In the genomic region with DNA sequence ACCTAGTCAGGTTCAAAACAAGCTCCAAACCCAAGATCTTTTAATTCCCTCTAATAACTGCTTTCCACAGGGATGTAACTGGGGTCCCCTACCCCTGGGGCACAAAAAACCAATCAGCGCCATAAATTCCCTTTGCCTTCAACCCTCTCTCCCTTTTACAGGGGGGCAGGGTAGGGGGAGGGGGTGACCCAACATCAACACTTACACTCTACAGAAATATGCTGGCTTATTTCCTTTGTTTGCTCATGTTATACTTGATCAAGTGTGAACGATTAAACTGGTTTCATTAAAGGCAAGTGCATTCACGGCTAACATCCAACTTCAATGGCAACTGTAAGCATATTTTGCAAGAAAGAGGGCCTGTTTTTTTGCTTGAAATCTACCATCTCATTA, we compare ENCODE assay signal across 8 cellular contexts. TPM values are rescaled to one million over a fixed set of nuclear protein-coding genes. Genes with fewer than 3 reads are reported as not detected.
A peak's percentile ranks its signal among the peaks of the same experiment; 100 is the strongest.
DNase-seq lines count a peak whose midpoint lies in the region; ATAC-seq and TF ChIP-seq lines count a peak whose summit lies in the region.

No MANE protein-coding gene starts in this region.

- H3K9me1 ChIP-seq in IMR-90 (ENCODE audit: insufficient read depth, low read length): peaks cover 14% of the 10 kb centered on the region

- H3K79me1 ChIP-seq in IMR-90 (ENCODE audit: low read depth in 1 of 2, low read length in 2 of 2): peaks cover 0 to 27% of the 10 kb centered on the region in 2 experiments; a peak in 3 of 4 replicates

- no peak for TF ChIP-seq POLR2A in IMR-90 (IDR thresholded peaks at IDR 0.05; ENCODE audit: low read depth, low read length)

- H2BK15ac ChIP-seq in IMR-90 (ENCODE audit: low read depth, low read length): no peak overlapping the region

- peak overlapping the region; percentile 88 to 97 (median 97) for H3K27ac Mint-ChIP-seq in nephron

- H3K56ac ChIP-seq in IMR-90 (ENCODE audit: extremely low read depth, insufficient read depth, low read length): peak overlapping the region; percentile 32; the same call in 1 of the 2 replicates

- DNase-seq in BE2C (no peak), IMR-90 (no peak), NCI-H2081 treated with DMSO at 0.1 percent for 48 hours (lab: John Stamatoyannopoulos, UW) (no peak), midbrain (lab: John Stamatoyannopoulos, UW) (no peak), NCI-H128 (lab: John Stamatoyannopoulos, UW; ENCODE audit: unreplicated experiment) (no peak)

- in situ Hi-C loops in IMR-90 (cut with MboI; ENCODE audit: low sequenced_read_pairs): loop anchor here (10.0 kb wide), 1 partner anchor 103 kb away; no protein-coding TSS in a partner anchor

- no TSS peak for BruUV-seq in IMR-90 (replicated peaks; lab: Mats Ljungman, UMichigan)

- no peak overlapping the region for H3K27ac ChIP-seq in IMR-90 (ENCODE audit: insufficient read depth, low read length)
- H3K27ac ChIP-seq in ectodermal cell (ENCODE audit: insufficient read depth, low read depth, low read length, poor library complexity, severe bottlenecking): no peak overlapping the region

- no peak overlapping the region for H3K4ac ChIP-seq in IMR-90 (ENCODE audit: low read depth, low read length)

- TF ChIP-seq CTCF in BE2C (IDR thresholded peaks at IDR 0.05; ENCODE audit: low read depth, low read length): no peak
- TF ChIP-seq CTCF in IMR-90 (conservative IDR thresholded peaks at IDR 0.05; ENCODE audit: low read depth, low read length): no peak
- TF ChIP-seq CTCF in nephron (IDR thresholded peaks at IDR 0.05; ENCODE audit: unreplicated experiment in 3 of 3): no peak

- peak overlapping the region; percentile 96 to 99 (median 96) for H3K4me3 Mint-ChIP-seq in nephron

- H2BK120ac ChIP-seq in IMR-90 (ENCODE audit: low read depth, low read length): no peak overlapping the region

- H2AK5ac ChIP-seq in IMR-90 (ENCODE audit: low read depth, low read length): no peak overlapping the region

- H2AK9ac ChIP-seq in IMR-90 (replicated peaks; ENCODE audit: low read depth, low read length, poor library complexity): no peak overlapping the region

- CTCF ChIA-PET in IMR-90 (lab: Yijun Ruan, JAX): no interaction called here

- peak overlapping the region; percentile 63 for H3K4me2 ChIP-seq in IMR-90 (ENCODE audit: low read depth, low read length)

- no peak overlapping the region for H2BK20ac ChIP-seq in IMR-90 (ENCODE audit: low read depth, low read length)

- no peak overlapping the region for H2AFZ ChIP-seq in IMR-90 (replicated peaks; ENCODE audit: low read length, poor library complexity)

- peak overlapping the region; percentile 74 for H3K23ac ChIP-seq in IMR-90 (ENCODE audit: low read depth, low read length)

- intact Hi-C loops in IMR-90 (cut with micrococcal nuclease): loop anchor here (5.0 kb wide), 2 partner anchors 160 to 470 kb away; no protein-coding TSS in a partner anchor

- POLR2A ChIA-PET in IMR-90 (lab: Charles Lee; ENCODE audit: unreplicated experiment): no interaction called here

- H3K9me3 Mint-ChIP-seq in nephron: no peaks in the 10 kb centered on the region

- H3K27me3 Mint-ChIP-seq in nephron (ENCODE audit: low read depth): no peaks in the 10 kb centered on the region

- H3K14ac ChIP-seq in IMR-90 (replicated peaks; ENCODE audit: low read depth, low read length): peak overlapping the region; percentile 65; the same call in 1 of the 2 replicates

- peaks cover 1% of the 10 kb centered on the region for H3K36me3 Mint-ChIP-seq in nephron (ENCODE audit: low read depth)

- peaks cover 62% of the 10 kb centered on the region for H3K4me1 Mint-ChIP-seq in nephron

- peak overlapping the region; percentile 21; the same call in 1 of the 2 replicates for H3K9ac ChIP-seq in IMR-90 (ENCODE audit: low read depth, low read length)

- no peaks in the 10 kb centered on the region for H3K9me3 ChIP-seq in BE2C
- no peaks in the 10 kb centered on the region for H3K9me3 ChIP-seq in IMR-90 (ENCODE audit: control insufficient read depth, insufficient read depth, low read length)
- H3K9me3 ChIP-seq in ectodermal cell (ENCODE audit: control insufficient read depth, low read length): no peaks in the 10 kb centered on the region

- WGBS in IMR-90 (ENCODE audit: extremely low coverage in 2 of 2, insufficient read length in 1 of 2), 2 experiments: no CpG with 5 or more reads among the region's 3 CpGs
- WGBS in ectodermal cell, 2 experiments: 10 to 12% methylated on average over 2 to 3 of the region's 3 CpGs

- H4K5ac ChIP-seq in IMR-90 (ENCODE audit: low read depth, low read length): no peak overlapping the region

- H3K4me1 ChIP-seq in BE2C: peaks cover 9% of the 10 kb centered on the region; the same call in 1 of the 2 replicates
- peaks cover 25% of the 10 kb centered on the region for H3K4me1 ChIP-seq in IMR-90 (ENCODE audit: control insufficient read depth, insufficient read depth, low read length)
- H3K4me1 ChIP-seq in ectodermal cell (ENCODE audit: control insufficient read depth, insufficient read depth, low read length): peaks cover 56% of the 10 kb centered on the region

- dilution Hi-C loops in IMR-90 (cut with HindIII; ENCODE audit: low sequenced_read_pairs, unreplicated experiment): no loop called here

- no peak for ATAC-seq in IMR-90 (ENCODE audit: low read depth)
- ATAC-seq in HG02840 (IDR thresholded peaks at IDR 0.05; ENCODE audit: low FRiP score, unreplicated experiment): no peak

- H3K36me3 ChIP-seq in BE2C (peaks cover 5% of the 10 kb centered on the region), IMR-90 (ENCODE audit: control insufficient read depth, insufficient read depth, low read length) (no peaks in the 10 kb centered on the region), ectodermal cell (ENCODE audit: control insufficient read depth, insufficient read depth, low read length) (no peaks in the 10 kb centered on the region)

- peaks cover 59% of the 10 kb centered on the region for H4K20me1 ChIP-seq in IMR-90 (ENCODE audit: insufficient read depth, low read length)

- H3K27me3 ChIP-seq in BE2C (no peaks in the 10 kb centered on the region), IMR-90 (ENCODE audit: control insufficient read depth, insufficient read depth, low read length) (no peaks in the 10 kb centered on the region), ectodermal cell (ENCODE audit: control insufficient read depth, insufficient read depth, low read length, poor library complexity, severe bottlenecking) (peaks cover 4% of the 10 kb centered on the region)

- H4K8ac ChIP-seq in IMR-90 (ENCODE audit: low read depth in 2 of 2, low read length in 2 of 2): 0 out of 4 replicates have a peak overlapping the region, but pooled peaks of 1 of the 2 experiments have one; percentile 36

- no peak overlapping the region for H4K91ac ChIP-seq in IMR-90 (ENCODE audit: insufficient read depth, low read depth, low read length)

- TF ChIP-seq RAD21 in IMR-90 (IDR thresholded peaks at IDR 0.05; ENCODE audit: low read length): no peak

- H3K4me3 ChIP-seq in BE2C (ENCODE audit: low read depth, low read length) (peak overlapping the region; percentile 83), IMR-90 (ENCODE audit: insufficient read depth, low read depth, low read length) (peak overlapping the region; percentile 34), ectodermal cell (ENCODE audit: insufficient read depth, low read depth, low read length) (peak overlapping the region; percentile 70)

- no peak overlapping the region for H2BK5ac ChIP-seq in IMR-90 (ENCODE audit: low read depth, low read length, poor library complexity, severe bottlenecking)

- H3K18ac ChIP-seq in IMR-90 (ENCODE audit: low read depth, low read length): no peak overlapping the region

TF ChIP-seq in IMR-90, 13 proteins besides CTCF, POLR2A, EP300 and RAD21:
- TF ChIP-seq SMC3 (IDR thresholded peaks at IDR 0.05; ENCODE audit: low read depth, low read length) (no peak), CEBPB (IDR thresholded peaks at IDR 0.05; ENCODE audit: low read depth, low read length) (no peak), FOS (IDR thresholded peaks at IDR 0.05; ENCODE audit: low read depth, low read length) (no peak), MXI1 (IDR thresholded peaks at IDR 0.05; ENCODE audit: borderline replicate concordance, low read depth, low read length) (no peak), MAZ (IDR thresholded peaks at IDR 0.05; ENCODE audit: borderline replicate concordance, low read depth, low read length) (no peak), NFE2L2 (IDR thresholded peaks at IDR 0.05; ENCODE audit: low read depth, low read length) (no peak), CHD1 (IDR thresholded peaks at IDR 0.05; ENCODE audit: low read depth, low read length) (no peak), BHLHE40 (IDR thresholded peaks at IDR 0.05; ENCODE audit: low read depth, low read length) (no peak), MAFK (IDR thresholded peaks at IDR 0.05; ENCODE audit: low read depth, low read length) (no peak), RCOR1 (IDR thresholded peaks at IDR 0.05; ENCODE audit: insufficient replicate concordance, low read length) (no peak), RFX5 (IDR thresholded peaks at IDR 0.05; ENCODE audit: low read depth, low read length) (no peak)
- TF ChIP-seq, protein P1, sequence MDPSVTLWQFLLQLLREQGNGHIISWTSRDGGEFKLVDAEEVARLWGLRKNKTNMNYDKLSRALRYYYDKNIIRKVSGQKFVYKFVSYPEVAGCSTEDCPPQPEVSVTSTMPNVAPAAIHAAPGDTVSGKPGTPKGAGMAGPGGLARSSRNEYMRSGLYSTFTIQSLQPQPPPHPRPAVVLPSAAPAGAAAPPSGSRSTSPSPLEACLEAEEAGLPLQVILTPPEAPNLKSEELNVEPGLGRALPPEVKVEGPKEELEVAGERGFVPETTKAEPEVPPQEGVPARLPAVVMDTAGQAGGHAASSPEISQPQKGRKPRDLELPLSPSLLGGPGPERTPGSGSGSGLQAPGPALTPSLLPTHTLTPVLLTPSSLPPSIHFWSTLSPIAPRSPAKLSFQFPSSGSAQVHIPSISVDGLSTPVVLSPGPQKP (IDR thresholded peaks at IDR 0.05; ENCODE audit: borderline replicate concordance, low read depth, low read length): no peak
- TF ChIP-seq, protein P2, sequence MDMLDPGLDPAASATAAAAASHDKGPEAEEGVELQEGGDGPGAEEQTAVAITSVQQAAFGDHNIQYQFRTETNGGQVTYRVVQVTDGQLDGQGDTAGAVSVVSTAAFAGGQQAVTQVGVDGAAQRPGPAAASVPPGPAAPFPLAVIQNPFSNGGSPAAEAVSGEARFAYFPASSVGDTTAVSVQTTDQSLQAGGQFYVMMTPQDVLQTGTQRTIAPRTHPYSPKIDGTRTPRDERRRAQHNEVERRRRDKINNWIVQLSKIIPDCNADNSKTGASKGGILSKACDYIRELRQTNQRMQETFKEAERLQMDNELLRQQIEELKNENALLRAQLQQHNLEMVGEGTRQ (IDR thresholded peaks at IDR 0.05; ENCODE audit: low read depth, low read length): no peak

RNA-seq across cellular contexts. Expression of a gene that starts 2.9 kb away (rescaled TPM):
- 99.8 TPM for polyA plus RNA-seq in BE2C (2012; ENCODE audit: insufficient read depth, insufficient read length, low read depth)
- total RNA-seq in IMR-90 (2012; rRNA removed): 74.2 and 81.0 TPM in 2 replicates
- polyA plus RNA-seq in IMR-90 (2012; rRNA removed): 80.2 and 86.6 TPM in 2 replicates
- polyA plus RNA-seq in IMR-90 (2012; cell fraction: cytosol; rRNA removed): 63.0 and 104 TPM in 2 replicates
- 167 and 220 TPM in 2 replicates for polyA plus RNA-seq in IMR-90 (2012; cell fraction: nucleus; rRNA removed; ENCODE audit: low replicate concordance)
- polyA plus RNA-seq in ectodermal cell (2013, experiment 1 of 4): 97.3 TPM
- 79.5 TPM for polyA plus RNA-seq in ectodermal cell (2013, experiment 2 of 4)
- polyA plus RNA-seq in ectodermal cell (2013, experiment 3 of 4): 94.3 TPM
- 95.7 TPM for polyA plus RNA-seq in ectodermal cell (2013, experiment 4 of 4)
